In the genomic region with DNA sequence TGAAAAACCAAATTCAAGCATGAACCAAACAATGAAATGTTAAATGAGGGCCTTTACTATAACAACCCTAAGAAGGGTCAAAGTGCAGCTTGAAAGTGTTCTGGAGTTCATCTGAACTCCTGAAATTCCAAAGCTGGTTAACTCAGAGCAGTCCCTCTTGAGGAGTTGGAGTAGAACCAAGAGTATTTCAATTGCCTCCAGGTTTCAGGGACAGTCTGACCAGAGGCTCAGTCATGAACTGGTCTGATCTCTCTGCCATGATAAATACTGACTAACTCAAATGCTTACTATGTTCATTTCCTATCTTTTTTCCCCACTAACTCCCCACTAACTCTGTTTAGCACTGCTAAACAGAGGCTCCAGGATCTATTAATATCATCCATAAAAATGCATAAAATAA, we compare ENCODE assay signal across 8 cellular contexts. TPM values are rescaled to one million over a fixed set of nuclear protein-coding genes. Genes with fewer than 3 reads are reported as not detected.
DNase-seq lines count a peak whose midpoint lies in the region; ATAC-seq, FAIRE-seq and TF ChIP-seq lines count a peak whose summit lies in the region.

No MANE protein-coding gene starts in this region.

- no peak for DNase-seq in CD4-positive, alpha-beta memory T cell
- DNase-seq in M059J (ENCODE audit: low read depth) (peak; percentile 70), dedifferentiated amniotic fluid mesenchymal stem cell (ENCODE audit: extremely low spot score) (peak; percentile 29), D721Med (ENCODE audit: insufficient read length, low spot score) (no peak), H7 (no peak), NCI-H1436 treated with DMSO at 0.1 percent for 48 hours (lab: John Stamatoyannopoulos, UW) (no peak)

- H3K27me3 Mint-ChIP-seq in CD4-positive, alpha-beta memory T cell: no peaks in the 10 kb centered on the region

- no peaks in the 10 kb centered on the region for H3F3A ChIP-seq in neural cell (ENCODE audit: insufficient read depth, low read length, poor library complexity, severe bottlenecking)

- H3K9me3 ChIP-seq in CD4-positive, alpha-beta memory T cell (ENCODE audit: control insufficient read depth in 1 of 2, low read length in 2 of 2): no peaks in the 10 kb centered on the region
- H3K9me3 ChIP-seq in neural cell (ENCODE audit: low read length): no peaks in the 10 kb centered on the region

- peaks cover 72% of the 10 kb centered on the region for H3K79me2 ChIP-seq in neural cell (replicated peaks; ENCODE audit: insufficient read depth, low read length)

- CTCF ChIA-PET in CD4-positive, alpha-beta memory T cell (lab: Charles Lee; ENCODE audit: partially characterized antibody): interaction anchor here (0.7 to 1.7 kb wide), 2 partner anchors 8 to 67 kb away, joined by 3 to 8 read pairs; a partner anchor contains a TSS

- H4K20me1 ChIP-seq in neural cell (ENCODE audit: insufficient read depth): no peaks in the 10 kb centered on the region

- peaks cover 77% of the 10 kb centered on the region for H3K4me1 ChIP-seq in CD4-positive, alpha-beta memory T cell (ENCODE audit: insufficient read depth, low read length)

- no peak overlapping the region for H3K4me3 ChIP-seq in CD4-positive, alpha-beta memory T cell (ENCODE audit: low read length in 2 of 2)
- H3K4me3 ChIP-seq in neural cell (ENCODE audit: low read length) (peak overlapping the region; percentile 51), H7 (ENCODE audit: insufficient read depth, low read depth, low read length) (no peak overlapping the region)

- intact Hi-C loops in CD4-positive, alpha-beta memory T cell (cut with micrococcal nuclease): loop anchor here (5.0 kb wide), 2 partner anchors 101 to 131 kb away; a partner anchor contains a TSS

- peak overlapping the region; percentile 13 for H3K27ac ChIP-seq in CD4-positive, alpha-beta memory T cell (ENCODE audit: low read depth, low read length)
- no peak overlapping the region for H3K27ac ChIP-seq in neural cell (ENCODE audit: low read length)

- no peak for TF ChIP-seq RAD21 in neural cell (conservative IDR thresholded peaks at IDR 0.05)

- no peak overlapping the region for H3K9ac ChIP-seq in neural cell (ENCODE audit: low read length)

- no peak for TF ChIP-seq CTCF in neural cell (IDR thresholded peaks at IDR 0.05; ENCODE audit: poor library complexity, severe bottlenecking)
- TF ChIP-seq CTCF in D721Med (IDR thresholded peaks at IDR 0.05; ENCODE audit: insufficient read depth, missing control alignments): no peak

- no peaks in the 10 kb centered on the region for H3K9me3 Mint-ChIP-seq in CD4-positive, alpha-beta memory T cell

- FAIRE-seq in D721Med (lab: Jason Lieb, UNC): no peak

- no peaks in the 10 kb centered on the region for H3K36me3 ChIP-seq in CD4-positive, alpha-beta memory T cell (ENCODE audit: insufficient read depth, low read length)
- H3K36me3 ChIP-seq in neural cell (ENCODE audit: insufficient read depth, low read length): no peaks in the 10 kb centered on the region
- H3K36me3 ChIP-seq in H7 (replicated peaks; ENCODE audit: control insufficient read depth, insufficient read depth, low read length): no peaks in the 10 kb centered on the region

- peaks cover 4 to 23% of the 10 kb centered on the region in 2 donors for H3K36me3 Mint-ChIP-seq in CD4-positive, alpha-beta memory T cell

- peak overlapping the region; percentile 45 for H3K4me2 ChIP-seq in neural cell (ENCODE audit: low read length)

- peak overlapping the region in 6 of 7 donors; percentile 73 to 92 (median 84) for H3K27ac Mint-ChIP-seq in CD4-positive, alpha-beta memory T cell

- ATAC-seq in HG03520 (IDR thresholded peaks at IDR 0.05; ENCODE audit: unreplicated experiment): no peak

- POLR2A ChIA-PET in CD4-positive, alpha-beta memory T cell (lab: Charles Lee; ENCODE audit: partially characterized antibody): no interaction called here

- no peaks in the 10 kb centered on the region for H3K9me2 ChIP-seq in neural cell (ENCODE audit: insufficient read depth, low read length)

- H3K4me3 Mint-ChIP-seq in CD4-positive, alpha-beta memory T cell: peak overlapping the region; percentile 60 to 87 (median 78)

- no peak overlapping the region for H2AFZ ChIP-seq in neural cell (ENCODE audit: low read depth, low read length)

- H3K27me3 ChIP-seq in CD4-positive, alpha-beta memory T cell (ENCODE audit: insufficient read depth, low read length): no peaks in the 10 kb centered on the region
- no peaks in the 10 kb centered on the region for H3K27me3 ChIP-seq in neural cell (ENCODE audit: insufficient read depth, low read depth, low read length)
- no peaks in the 10 kb centered on the region for H3K27me3 ChIP-seq in H7 (ENCODE audit: control insufficient read depth, insufficient read depth, low read length)

- peaks cover 44 to 82% (median 68%) of the 10 kb centered on the region in 4 donors for H3K4me1 Mint-ChIP-seq in CD4-positive, alpha-beta memory T cell

- TF ChIP-seq EP300 in neural cell (conservative IDR thresholded peaks at IDR 0.05; ENCODE audit: poor library complexity, severe bottlenecking): no peak

TF ChIP-seq in neural cell, 6 proteins besides CTCF, POLR2A, EP300 and RAD21:
- no peak for TF ChIP-seq EZH2 (IDR thresholded peaks at IDR 0.05; ENCODE audit: borderline replicate concordance, insufficient read depth, low read length, poor library complexity, severe bottlenecking)
- TF ChIP-seq, protein P1, sequence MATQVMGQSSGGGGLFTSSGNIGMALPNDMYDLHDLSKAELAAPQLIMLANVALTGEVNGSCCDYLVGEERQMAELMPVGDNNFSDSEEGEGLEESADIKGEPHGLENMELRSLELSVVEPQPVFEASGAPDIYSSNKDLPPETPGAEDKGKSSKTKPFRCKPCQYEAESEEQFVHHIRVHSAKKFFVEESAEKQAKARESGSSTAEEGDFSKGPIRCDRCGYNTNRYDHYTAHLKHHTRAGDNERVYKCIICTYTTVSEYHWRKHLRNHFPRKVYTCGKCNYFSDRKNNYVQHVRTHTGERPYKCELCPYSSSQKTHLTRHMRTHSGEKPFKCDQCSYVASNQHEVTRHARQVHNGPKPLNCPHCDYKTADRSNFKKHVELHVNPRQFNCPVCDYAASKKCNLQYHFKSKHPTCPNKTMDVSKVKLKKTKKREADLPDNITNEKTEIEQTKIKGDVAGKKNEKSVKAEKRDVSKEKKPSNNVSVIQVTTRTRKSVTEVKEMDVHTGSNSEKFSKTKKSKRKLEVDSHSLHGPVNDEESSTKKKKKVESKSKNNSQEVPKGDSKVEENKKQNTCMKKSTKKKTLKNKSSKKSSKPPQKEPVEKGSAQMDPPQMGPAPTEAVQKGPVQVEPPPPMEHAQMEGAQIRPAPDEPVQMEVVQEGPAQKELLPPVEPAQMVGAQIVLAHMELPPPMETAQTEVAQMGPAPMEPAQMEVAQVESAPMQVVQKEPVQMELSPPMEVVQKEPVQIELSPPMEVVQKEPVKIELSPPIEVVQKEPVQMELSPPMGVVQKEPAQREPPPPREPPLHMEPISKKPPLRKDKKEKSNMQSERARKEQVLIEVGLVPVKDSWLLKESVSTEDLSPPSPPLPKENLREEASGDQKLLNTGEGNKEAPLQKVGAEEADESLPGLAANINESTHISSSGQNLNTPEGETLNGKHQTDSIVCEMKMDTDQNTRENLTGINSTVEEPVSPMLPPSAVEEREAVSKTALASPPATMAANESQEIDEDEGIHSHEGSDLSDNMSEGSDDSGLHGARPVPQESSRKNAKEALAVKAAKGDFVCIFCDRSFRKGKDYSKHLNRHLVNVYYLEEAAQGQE (IDR thresholded peaks at IDR 0.05; ENCODE audit: borderline replicate concordance): no peak
- no peak for TF ChIP-seq TAF1 (IDR thresholded peaks at IDR 0.05; ENCODE audit: low read depth)
- TF ChIP-seq POLR2AphosphoS5 (IDR thresholded peaks at IDR 0.05): no peak
- no peak for TF ChIP-seq SMC3 (conservative IDR thresholded peaks at IDR 0.05; ENCODE audit: poor library complexity)
- no peak for TF ChIP-seq MXI1 (conservative IDR thresholded peaks at IDR 0.05; ENCODE audit: poor library complexity, severe bottlenecking)

RNA-seq across cellular contexts. Expression of a gene that starts 2.7 kb away (rescaled TPM):
- 10 to 100 TPM; 84.9 to 92.9 TPM for total RNA-seq in CD4-positive, alpha-beta memory T cell
- 100 to 1,000 TPM; 109 to 196 TPM for polyA plus RNA-seq in CD4-positive, alpha-beta memory T cell
- total RNA-seq in M059J (2014; rRNA removed; shearing (Covaris generic)): 134 and 160 TPM in 2 replicates
- 155 and 160 TPM in 2 replicates for polyA plus RNA-seq in neural cell
- polyA minus RNA-seq in neural cell: 146 and 158 TPM in 2 replicates
- 233 and 253 TPM in 2 replicates for total RNA-seq in H7 (2014; rRNA removed; shearing (Covaris generic))

RNA-seq across cellular contexts. Expression of a gene that starts 59.9 kb away (rescaled TPM):
- 10 to 100 TPM; 45.1 to 45.6 TPM for total RNA-seq in CD4-positive, alpha-beta memory T cell
- 10 to 100 TPM; 27.3 to 46.0 TPM for polyA plus RNA-seq in CD4-positive, alpha-beta memory T cell
- 33.8 and 45.3 TPM in 2 replicates for total RNA-seq in M059J (2014; rRNA removed; shearing (Covaris generic))
- 19.1 and 21.4 TPM in 2 replicates for polyA plus RNA-seq in neural cell
- 28.5 and 31.6 TPM in 2 replicates for polyA minus RNA-seq in neural cell
- total RNA-seq in H7 (2014; rRNA removed; shearing (Covaris generic)): 13.4 and 13.8 TPM in 2 replicates

Comparison
In these comparisons a context has a peak if more than half of its experiments do, and no peak if none do; other contexts are left out.
1. DNase-seq: peak in M059J (single experiment) and dedifferentiated amniotic fluid mesenchymal stem cell (single experiment); none in CD4-positive, alpha-beta memory T cell (0 of 5), D721Med (single experiment), H7 (single experiment) and NCI-H1436 treated with DMSO at 0.1 percent for 48 hours (single experiment).